In genomic region chr19:3338541-3339181, GRCh38 we compare ENCODE assay signal across 8 cellular contexts. TPM values are rescaled to one million over a fixed set of nuclear protein-coding genes. Genes with fewer than 3 reads are reported as not detected.
DNase-seq lines count a peak whose midpoint lies in the region; ATAC-seq and TF ChIP-seq lines count a peak whose summit lies in the region.

No MANE protein-coding gene starts in this region.

- H3K4me3 ChIP-seq in mucosa of descending colon: no peak overlapping the region
- no peak overlapping the region for H3K4me3 ChIP-seq in uterus

- H3K4me3 Mint-ChIP-seq in activated naive CD8-positive, alpha-beta T cell: peak overlapping the region; percentile 35

- H3K27ac ChIP-seq in uterus: peak overlapping the region; percentile 58 to 91

- no peaks in the 10 kb centered on the region for H3K36me3 ChIP-seq in mucosa of descending colon (ENCODE audit: low read depth)
- H3K36me3 ChIP-seq in uterus: no peaks in the 10 kb centered on the region

- no peaks in the 10 kb centered on the region for H3K9me3 Mint-ChIP-seq in activated naive CD8-positive, alpha-beta T cell (ENCODE audit: low read depth)

- peak; percentile 48 for DNase-seq in NCI-H345 (lab: John Stamatoyannopoulos, UW)
- DNase-seq in NCI-H345 treated with DMSO at 0.1 percent for 48 hours (lab: John Stamatoyannopoulos, UW; ENCODE audit: unreplicated experiment): no peak
- peak; percentile 86 to 90 (median 88) for DNase-seq in mucosa of descending colon
- DNase-seq in uterus: peak in 1 of 2 donors; percentile 37
- no peak for DNase-seq in T1000 (lab: John Stamatoyannopoulos, UW)

- intact Hi-C loops in mucosa of descending colon (cut with DNase I, micrococcal nuclease) (no loop called here), uterus (cut with DNase I; ENCODE audit: low total_unique reads) (no loop called here)

- peaks cover 12% of the 10 kb centered on the region for H3K4me1 Mint-ChIP-seq in activated naive CD8-positive, alpha-beta T cell (ENCODE audit: low read depth)

- H3K27ac Mint-ChIP-seq in activated naive CD8-positive, alpha-beta T cell: peak overlapping the region; percentile 79

- H3K9me3 ChIP-seq in mucosa of descending colon (no peaks in the 10 kb centered on the region), uterus (no peaks in the 10 kb centered on the region)

- no peaks in the 10 kb centered on the region for H3K36me3 Mint-ChIP-seq in activated naive CD8-positive, alpha-beta T cell

- H3K27me3 Mint-ChIP-seq in activated naive CD8-positive, alpha-beta T cell: no peaks in the 10 kb centered on the region

- peak; percentile 75 for ATAC-seq in mucosa of descending colon
- ATAC-seq in GM19035 (IDR thresholded peaks at IDR 0.05; ENCODE audit: unreplicated experiment): no peak
- no peak for ATAC-seq in HG02798 (IDR thresholded peaks at IDR 0.05; ENCODE audit: poor library complexity, unreplicated experiment)

- TF ChIP-seq CTCF in mucosa of descending colon (IDR thresholded peaks at IDR 0.05) (no peak), uterus (IDR thresholded peaks at IDR 0.05) (no peak)

- H3K27me3 ChIP-seq in uterus: no peaks in the 10 kb centered on the region

- no peak for TF ChIP-seq POLR2A in uterus (IDR thresholded peaks at IDR 0.05)

- H3K4me1 ChIP-seq in mucosa of descending colon (ENCODE audit: low read depth) (peaks cover 50% of the 10 kb centered on the region), uterus (peaks cover 11 to 21% of the 10 kb centered on the region in 2 donors)

RNA-seq across cellular contexts. Expression of gene NFIC, which starts 27.7 kb away (rescaled TPM):
- total RNA-seq in mucosa of descending colon: 100 to 1,000 TPM in 1 of 3 donors, 10 to 100 TPM in 2; 38.4 to 210 (median 79.3) TPM
- 100 to 1,000 TPM in 2 of 4 donors, 10 to 100 TPM in 2; 18.5 to 361 (median 82.9) TPM for total RNA-seq in uterus

Comparison
In these comparisons a context has a peak if more than half of its experiments do, and no peak if none do; other contexts are left out.
1. DNase-seq: peak in NCI-H345 (single experiment) and mucosa of descending colon (3 of 3); none in NCI-H345 treated with DMSO at 0.1 percent for 48 hours (single experiment) and T1000 (single experiment).